In the genomic region with DNA sequence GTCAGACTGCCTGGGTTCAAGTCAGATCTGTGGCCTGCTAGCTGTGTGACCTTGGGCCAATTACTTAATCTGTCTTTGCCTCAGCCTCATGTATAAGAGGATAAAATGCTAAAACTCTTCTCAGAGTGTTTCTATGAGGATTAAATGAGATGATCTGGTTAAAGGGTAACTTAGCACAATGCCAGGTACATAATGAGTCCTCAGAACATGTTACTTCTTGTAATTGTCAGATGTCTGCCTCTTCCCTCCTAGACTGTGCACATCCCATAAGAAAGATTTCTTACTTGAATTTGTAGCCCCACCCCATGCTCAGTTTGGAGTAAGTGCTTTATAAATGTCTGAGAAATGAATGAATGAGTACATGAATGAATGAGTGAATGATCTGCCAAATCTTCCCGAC, we compare ENCODE assay signal across 31 cellular contexts.
"Had no signal": no experiment of that assay in that cellular context is flagged by ENCODE, and none has a peak within 500 bp of the region (broad histone marks: within the 10 kb centered on the region; RNA-seq: fewer than 3 reads in every experiment).

No MANE protein-coding gene starts in this region.

- H3K27ac ChIP-seq: KMS-11, SJSA1 had no signal

- H3K27ac Mint-ChIP-seq: activated CD4-positive, alpha-beta T cell treated with anti-CD3 and anti-CD28 coated beads for 36 hours; activated CD4-positive, alpha-beta T cell treated with anti-CD3 and anti-CD28 coated beads, Interleukin-2, amount 10 ng/mL, durations not matched to agents 7 days and 5 days; activated CD8-positive, alpha-beta T cell treated with anti-CD3 and anti-CD28 coated beads, Interleukin-2, amount 10 ng/mL, durations not matched to agents 7 days and 5 days; activated naive CD4-positive, alpha-beta T cell treated with anti-CD3 and anti-CD28 coated beads, Interleukin-2, amount 10 ng/mL, durations not matched to agents 7 days and 5 days; activated naive CD8-positive, alpha-beta T cell; activated naive CD8-positive, alpha-beta T cell treated with anti-CD3 and anti-CD28 coated beads, Interleukin-2, amount 50 U/mL, for 24 hours; activated T-helper 1 cell treated with anti-CD3 and anti-CD28 coated beads, Interleukin-12 subunit alpha, Interleukin-12 subunit beta, Interleukin-2, Interleukin-4 antibody, amounts not matched to agents 30 ng/mL and 10 ng/mL and 1 ng/mL, durations not matched to agents 14 hours and 24 hours and 36 hours; T-helper 1 cell treated with Interleukin-12 subunit alpha and Interleukin-12 subunit beta and Interleukin-4 antibody, amounts not matched to agents 30 μg/mL and 1 μg/mL, for 36 hours; T-helper 2 cell treated with Interferon-gamma antibody and Interleukin-4, amounts not matched to agents 5 μg/mL and 100 μg/mL, for 36 hours; WTC11 had no signal

- H3K9me2 ChIP-seq: SK-N-SH had no signal

- H3K4me2 ChIP-seq: KMS-11 had no signal

- H3K27me3 Mint-ChIP-seq: activated CD4-positive, alpha-beta T cell treated with anti-CD3 and anti-CD28 coated beads for 36 hours; activated CD4-positive, alpha-beta T cell treated with anti-CD3 and anti-CD28 coated beads, Interleukin-2, amount 10 ng/mL, durations not matched to agents 7 days and 5 days; activated naive CD4-positive, alpha-beta T cell treated with anti-CD3 and anti-CD28 coated beads, Interleukin-2, amount 10 ng/mL, durations not matched to agents 7 days and 5 days; activated naive CD8-positive, alpha-beta T cell; activated naive CD8-positive, alpha-beta T cell treated with anti-CD3 and anti-CD28 coated beads, Interleukin-2, amount 50 U/mL, for 24 hours had no signal

- H3K4me3 Mint-ChIP-seq: activated CD4-positive, alpha-beta T cell treated with anti-CD3 and anti-CD28 coated beads for 36 hours; activated CD4-positive, alpha-beta T cell treated with anti-CD3 and anti-CD28 coated beads, Interleukin-2, amount 10 ng/mL, durations not matched to agents 7 days and 5 days; activated CD8-positive, alpha-beta T cell treated with anti-CD3 and anti-CD28 coated beads, Interleukin-2, amount 10 ng/mL, durations not matched to agents 7 days and 5 days; activated naive CD4-positive, alpha-beta T cell treated with anti-CD3 and anti-CD28 coated beads, Interleukin-2, amount 10 ng/mL, durations not matched to agents 7 days and 5 days; activated naive CD8-positive, alpha-beta T cell; activated naive CD8-positive, alpha-beta T cell treated with anti-CD3 and anti-CD28 coated beads, Interleukin-2, amount 50 U/mL, for 24 hours; activated T-cell treated with anti-CD3 and anti-CD28 coated beads, Interleukin-2, amount 50 U/mL, for 4 hours; activated T-helper 1 cell treated with anti-CD3 and anti-CD28 coated beads, Interleukin-12 subunit alpha, Interleukin-12 subunit beta, Interleukin-2, Interleukin-4 antibody, amounts not matched to agents 30 ng/mL and 10 ng/mL and 1 ng/mL, durations not matched to agents 14 hours and 24 hours and 36 hours; T-helper 1 cell treated with Interleukin-12 subunit alpha and Interleukin-12 subunit beta and Interleukin-4 antibody, amounts not matched to agents 30 μg/mL and 1 μg/mL, for 36 hours; T-helper 2 cell treated with Interferon-gamma antibody and Interleukin-4, amounts not matched to agents 5 μg/mL and 100 μg/mL, for 36 hours; WTC11 had no signal

- H3K9me3 ChIP-seq: SJSA1, SK-N-SH had no signal

- H3K36me3 ChIP-seq: SJSA1 had no signal

- ATAC-seq: activated CD4-positive, alpha-beta T cell treated with anti-CD3 and anti-CD28 coated beads for 36 hours; activated CD4-positive, CD25-positive, alpha-beta regulatory T cell treated with anti-CD3 and anti-CD28 coated beads, Interleukin-2, amount 50 U/mL, for 24 hours; activated CD8-positive, alpha-beta T cell treated with anti-CD3 and anti-CD28 coated beads, Interleukin-2, amount 10 ng/mL, durations not matched to agents 7 days and 5 days; activated naive CD8-positive, alpha-beta T cell treated with anti-CD3 and anti-CD28 coated beads, Interleukin-2, amount 50 U/mL, for 24 hours; activated T-cell treated with anti-CD3 and anti-CD28 coated beads, Interleukin-2, amount 50 U/mL, for 4 hours; WTC11 had no signal

- H3K4me3 ChIP-seq: SJSA1 had no signal

- H3K27me3 ChIP-seq: SJSA1 had no signal

- H3K9ac ChIP-seq: KMS-11 had no signal

- DNase-seq: activated CD4-positive, alpha-beta T cell treated with anti-CD3 and anti-CD28 coated beads for 36 hours; activated CD4-positive, alpha-beta T cell treated with anti-CD3 and anti-CD28 coated beads, Interleukin-2, amount 10 ng/mL, durations not matched to agents 7 days and 5 days; activated CD4-positive, alpha-beta T cell treated with anti-CD3 and anti-CD28 coated beads, Interleukin-2, amount 50 U/mL, for 48 hours; activated CD8-positive, alpha-beta T cell treated with anti-CD3 and anti-CD28 coated beads, Interleukin-2, amount 10 ng/mL, durations not matched to agents 7 days and 5 days; activated naive CD4-positive, alpha-beta T cell treated with anti-CD3 and anti-CD28 coated beads, Interleukin-2, amount 10 ng/mL, durations not matched to agents 7 days and 5 days; activated naive CD8-positive, alpha-beta T cell treated with anti-CD3 and anti-CD28 coated beads, Interleukin-2, amount 50 U/mL, for 24 hours; activated T-cell treated with anti-CD3 and anti-CD28 coated beads, Interleukin-2, amount 50 U/mL, for 4 hours; aorta; caudate nucleus; cerebellar nuclear complex; MM.1S; MV-4-11; NCI-H1092; NCI-H1436 treated with DMSO at 0.1 percent for 48 hours; NCI-H187; NCI-H2029 treated with DMSO at 0.1 percent for 48 hours; NCI-H2107; NCI-H2171; NCI-H510A treated with DMSO at 0.1 percent for 48 hours; NCI-H526 treated with DMSO at 0.1 percent for 48 hours; NCI-H774; SHP77 treated with DMSO at 0.1 percent for 48 hours; SK-N-SH had no signal
